In genomic region chr5:78671609-78672008, GRCh38 we compare ENCODE assay signal across 25 cellular contexts. TPM values are rescaled to one million over a fixed set of nuclear protein-coding genes. Genes with fewer than 3 reads are reported as not detected.
A peak's percentile ranks its signal among the peaks of the same experiment; 100 is the strongest.
DNase-seq lines count a peak whose midpoint lies in the region; ATAC-seq and TF ChIP-seq lines count a peak whose summit lies in the region.
"Had no signal": no experiment of that assay in that cellular context is flagged by ENCODE, and none has a peak within 500 bp of the region (broad histone marks: within the 10 kb centered on the region; RNA-seq: fewer than 3 reads in every experiment).

No MANE protein-coding gene starts in this region.

- peak overlapping the region; percentile 10 for H3K27ac Mint-ChIP-seq in type B pancreatic cell
- H3K27ac Mint-ChIP-seq: endodermal cell; stimulated activated naive CD8-positive, alpha-beta T cell treated with anti-CD3 and anti-CD28 coated beads, Interleukin-15, Interleukin-2, amounts not matched to agents 100 ng/mL and 50 ng/mL, for 24 hours; T-helper 17 cell had no signal

- peaks cover 3% of the 10 kb centered on the region for H3F3A ChIP-seq in SK-N-SH (replicated peaks; ENCODE audit: insufficient read depth)

- H3K79me2 ChIP-seq in SK-N-SH (ENCODE audit: insufficient read depth): no peaks in the 10 kb centered on the region

- TF ChIP-seq EP300 in SK-N-SH (IDR thresholded peaks at IDR 0.05; ENCODE audit: borderline replicate concordance in 1 of 2, low read depth in 1 of 2, low read length in 1 of 2): peak in 1 of 2 experiments; percentile 51; a peak in 2 of 4 replicates

- H2AFZ ChIP-seq in SK-N-SH (ENCODE audit: low read depth): no peak overlapping the region; the same call in 1 of the 2 replicates

- H3K9me3 Mint-ChIP-seq in type B pancreatic cell: no peaks in the 10 kb centered on the region
- H3K9me3 Mint-ChIP-seq: stimulated activated naive CD8-positive, alpha-beta T cell treated with anti-CD3 and anti-CD28 coated beads, Interleukin-15, Interleukin-2, amounts not matched to agents 100 ng/mL and 50 ng/mL, for 24 hours had no signal

- POLR2A ChIA-PET in SK-N-SH (lab: Yijun Ruan, JAX): no interaction called here

- no peak overlapping the region for H3K4me2 ChIP-seq in SK-N-SH

- WGBS in SK-N-SH (ENCODE audit: low lambda C conversion rate): 14% methylated on average over 4 of the region's 4 CpGs

- TF ChIP-seq CTCF in SK-N-SH (IDR thresholded peaks at IDR 0.05): no peak
- TF ChIP-seq CTCF in fibroblast of the aortic adventitia (IDR thresholded peaks at IDR 0.05; ENCODE audit: insufficient read depth, low read length): no peak
- TF ChIP-seq CTCF in type B pancreatic cell (conservative IDR thresholded peaks at IDR 0.05): no peak

- CTCF ChIA-PET in SK-N-SH (lab: Yijun Ruan, JAX): no interaction called here

- no peaks in the 10 kb centered on the region for H3K27me3 ChIP-seq in SK-N-SH (ENCODE audit: insufficient read depth)
- H3K27me3 ChIP-seq: pancreas, upper lobe of left lung had no signal

- no peak overlapping the region for H3K9ac ChIP-seq in SK-N-SH

- no peak for TF ChIP-seq RAD21 in SK-N-SH (IDR thresholded peaks at IDR 0.05; ENCODE audit: low read length)

- no peaks in the 10 kb centered on the region for H3K36me3 ChIP-seq in SK-N-SH (replicated peaks in 1 of 2; ENCODE audit: control insufficient read depth in 1 of 2, insufficient read depth in 2 of 2, low read length in 1 of 2)
- H3K36me3 ChIP-seq: pancreas, upper lobe of left lung had no signal

- ATAC-seq in GM19351 (IDR thresholded peaks at IDR 0.05; ENCODE audit: unreplicated experiment): no peak
- ATAC-seq: GM12878, HCT116, pancreas, sciatic nerve, T-helper 17 cell had no signal

- H3K27me3 Mint-ChIP-seq in type B pancreatic cell: no peaks in the 10 kb centered on the region
- H3K27me3 Mint-ChIP-seq: stimulated activated naive CD8-positive, alpha-beta T cell treated with anti-CD3 and anti-CD28 coated beads, Interleukin-15, Interleukin-2, amounts not matched to agents 100 ng/mL and 50 ng/mL, for 24 hours had no signal

- DNase-seq in DMS 273 (lab: John Stamatoyannopoulos, UW; ENCODE audit: unreplicated experiment) (peak; percentile 15), DMS 273 treated with DMSO at 0.1 percent for 48 hours (lab: John Stamatoyannopoulos, UW) (no peak), SK-N-SH (peak; percentile 50), fibroblast of the aortic adventitia (ENCODE audit: low read depth) (peak; percentile 94), type B pancreatic cell (ENCODE audit: extremely low spot score, unreplicated experiment) (no peak)
- DNase-seq in stimulated activated CD4-positive, alpha-beta T cell treated with anti-CD3 and anti-CD28 coated beads, Interleukin-4, amount 100 ng/mL, for 24 hours: no peak
- no peak for DNase-seq in activated CD4-positive, alpha-beta T cell treated with anti-CD3 and anti-CD28 coated beads for 48 hours
- DNase-seq: aorta, endodermal cell, GF-D8, naive B cell, NCI-H1105, NCI-H524 treated with DMSO at 0.1 percent for 48 hours, pancreas, SIG-M5, T-helper 17 cell, upper lobe of left lung had no signal

- no peaks in the 10 kb centered on the region for H3K9me2 ChIP-seq in SK-N-SH

- peaks cover 0 to 5% of the 10 kb centered on the region in 2 experiments; a peak in 1 of 4 replicates for H3K4me1 ChIP-seq in SK-N-SH (ENCODE audit: control insufficient read depth in 1 of 2, insufficient read depth in 2 of 2, low read depth in 1 of 2, low read length in 1 of 2)
- H3K4me1 ChIP-seq: pancreas, upper lobe of left lung had no signal

- H3K4me1 Mint-ChIP-seq in type B pancreatic cell (ENCODE audit: unreplicated experiment): peaks cover 5% of the 10 kb centered on the region
- H3K4me1 Mint-ChIP-seq: T-helper 17 cell had no signal

- no peak overlapping the region for H3K4me3 Mint-ChIP-seq in type B pancreatic cell
- H3K4me3 Mint-ChIP-seq: endodermal cell; naive B cell; stimulated activated naive CD8-positive, alpha-beta T cell treated with anti-CD3 and anti-CD28 coated beads, Interleukin-15, Interleukin-2, amounts not matched to agents 100 ng/mL and 50 ng/mL, for 24 hours; T-helper 17 cell had no signal

- no peaks in the 10 kb centered on the region for H3K9me3 ChIP-seq in SK-N-SH
- H3K9me3 ChIP-seq: pancreas, upper lobe of left lung had no signal

- peak overlapping the region in 1 of 2 experiments; percentile 58; a peak in 2 of 4 replicates for H3K27ac ChIP-seq in SK-N-SH (ENCODE audit: low read depth in 2 of 2, low read length in 1 of 2)
- H3K27ac ChIP-seq: 22Rv1, HL-60, pancreas, upper lobe of left lung had no signal

- H3K36me3 Mint-ChIP-seq in type B pancreatic cell: no peaks in the 10 kb centered on the region

- no peak overlapping the region for H3K4me3 ChIP-seq in SK-N-SH (ENCODE audit: low read depth in 2 of 2, low read length in 1 of 2)
- no peak overlapping the region for H3K4me3 ChIP-seq in fibroblast of the aortic adventitia (ENCODE audit: low read depth, low read length)
- H3K4me3 ChIP-seq: GM12878, lung, pancreas, upper lobe of left lung had no signal

- H4K20me1 ChIP-seq in SK-N-SH (ENCODE audit: insufficient read depth): no peaks in the 10 kb centered on the region

TF ChIP-seq in SK-N-SH, 30 proteins besides CTCF, POLR2A, EP300 and RAD21:
- peak; percentile 46; the same call in 1 of the 2 replicates for TF ChIP-seq NFIC (IDR thresholded peaks at IDR 0.05; ENCODE audit: borderline replicate concordance)
- no peak for TF ChIP-seq PBX3 (IDR thresholded peaks at IDR 0.05)
- TF ChIP-seq CHD2 (IDR thresholded peaks at IDR 0.05; ENCODE audit: low read length, partially characterized antibody): peak; percentile 32
TF ChIP-seq in SK-N-SH: peak in this region for 2.

RNA-seq across cellular contexts. Expression of gene LHFPL2, which starts 23.0 kb away (rescaled TPM):
- 8.6 and 10.4 TPM in 2 replicates for polyA plus RNA-seq in SK-N-SH (2012; rRNA removed)
- 10.1 and 10.4 TPM in 2 replicates for polyA plus RNA-seq in SK-N-SH (2012; cell fraction: cytosol; rRNA removed)
- 8.4 and 14.2 TPM in 2 replicates for polyA plus RNA-seq in SK-N-SH (2012; cell fraction: nucleus; rRNA removed)
- 42.8 and 81.2 TPM in 2 replicates for total RNA-seq in fibroblast of the aortic adventitia (ENCODE audit: low replicate concordance)
- 17.9 and 35.3 TPM in 2 replicates for total RNA-seq in type B pancreatic cell (ENCODE audit: low replicate concordance)

Comparison
In these comparisons a context has a peak if more than half of its experiments do, and no peak if none do; other contexts are left out.
1. DNase-seq: peak in DMS 273 (single experiment), SK-N-SH (single experiment) and fibroblast of the aortic adventitia (single experiment); none in DMS 273 treated with DMSO at 0.1 percent for 48 hours (single experiment), type B pancreatic cell (single experiment), stimulated activated CD4-positive, alpha-beta T cell treated with anti-CD3 and anti-CD28 coated beads, Interleukin-4, amount 100 ng/mL, for 24 hours (single experiment) and activated CD4-positive, alpha-beta T cell treated with anti-CD3 and anti-CD28 coated beads for 48 hours (single experiment).